ENCODE assay signal across 16 cellular contexts in the genomic region with DNA sequence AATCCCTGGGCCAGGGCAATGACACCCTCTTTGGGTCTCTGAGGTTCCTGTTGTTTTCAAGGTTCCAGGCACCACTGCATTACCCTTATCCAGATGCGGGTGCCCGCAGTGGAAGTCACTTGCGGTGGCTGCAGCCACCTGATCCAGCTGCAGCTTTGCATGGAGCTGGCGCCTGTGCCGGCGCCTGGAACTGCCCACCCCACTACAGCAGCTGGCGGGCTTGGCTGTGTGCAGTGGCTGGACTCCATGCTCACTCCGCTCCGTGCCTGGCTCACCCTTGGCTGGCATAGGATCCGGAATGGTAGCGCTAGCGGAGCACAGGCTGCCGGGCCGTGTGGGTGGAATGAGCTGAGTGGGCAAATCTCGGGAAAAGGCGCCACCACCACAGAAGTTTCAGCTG.
A peak's percentile ranks its signal among the peaks of the same experiment; 100 is the strongest.
DNase-seq lines count a peak whose midpoint lies in the region; ATAC-seq, FAIRE-seq and TF ChIP-seq lines count a peak whose summit lies in the region.
"Had no signal": no experiment of that assay in that cellular context is flagged by ENCODE, and none has a peak within 500 bp of the region (broad histone marks: within the 10 kb centered on the region; RNA-seq: fewer than 3 reads in every experiment).

No MANE protein-coding gene starts in this region.

- FAIRE-seq in HepG2 (lab: Jason Lieb, UNC) = no peak
- FAIRE-seq: GM12878, GM18507 had no signal

- no peak overlapping the region for H2AFZ ChIP-seq in HepG2 (ENCODE audit: low read length)

- no peak overlapping the region for H3K4me2 ChIP-seq in HepG2 (ENCODE audit: low read depth, low read length)

- H3K36me3 ChIP-seq in HepG2 (replicated peaks in 1 of 2; ENCODE audit: control insufficient read depth in 1 of 2, insufficient read depth in 2 of 2, low read length in 2 of 2) (no peaks in the 10 kb centered on the region), spleen (no peaks in the 10 kb centered on the region)

- POLR2A ChIA-PET in HepG2 (lab: Yijun Ruan, JAX) = no interaction called here

- H3K27ac ChIP-seq in HepG2 (ENCODE audit: extremely low read length, insufficient read depth, low read length) (no peak overlapping the region), spleen (no peak overlapping the region)
- H3K27ac ChIP-seq: HL-60 had no signal

- H3K27me3 ChIP-seq in HepG2 (ENCODE audit: control insufficient read depth in 1 of 2, insufficient read depth in 2 of 2, low read length in 2 of 2) (no peaks in the 10 kb centered on the region), spleen (replicated peaks in 1 of 7) (no peaks in the 10 kb centered on the region)

- TF ChIP-seq EP300 in HepG2 (IDR thresholded peaks at IDR 0.05; ENCODE audit: low read depth in 2 of 2, low read length in 2 of 2) = no peak
- no peak for TF ChIP-seq EP300 in HepG2 (CRISPR knock-in tag; IDR thresholded peaks at IDR 0.05; ENCODE audit: borderline replicate concordance)

- H3K9ac ChIP-seq in HepG2 (ENCODE audit: insufficient read depth, low read depth, low read length) = no peak overlapping the region

- H4K20me1 ChIP-seq in HepG2 (ENCODE audit: insufficient read depth, low read length) = no peaks in the 10 kb centered on the region

- no TSS peak for BruUV-seq in HepG2 (replicated peaks; lab: Mats Ljungman, UMichigan)

- H3K4me3 ChIP-seq in HepG2 (replicated peaks in 1 of 3; ENCODE audit: insufficient read depth in 1 of 3, low read depth in 2 of 3, low read length in 3 of 3) (no peak overlapping the region), spleen (no peak overlapping the region)
- H3K4me3 ChIP-seq: GM12878 had no signal

- peak; percentile 25 for DNase-seq in left ventricle myocardium superior
- DNase-seq in left cardiac atrium = no peak
- DNase-seq in HepG2 (ENCODE audit: low spot score) = no peak
- DNase-seq in spleen = peak; percentile 64
- no peak for DNase-seq in DMS 273 (lab: John Stamatoyannopoulos, UW; ENCODE audit: unreplicated experiment)
- DNase-seq in NCI-H2171 (lab: John Stamatoyannopoulos, UW) = no peak
- no peak for DNase-seq in stimulated activated naive CD4-positive, alpha-beta T cell (lab: John Stamatoyannopoulos, UW)
- DNase-seq: C1 segment of cervical spinal cord; Calu3; CD4-positive, alpha-beta T cell; DMS79; H7; KBM-7 had no signal

- no peak for TF ChIP-seq POLR2A in HepG2 (IDR thresholded peaks at IDR 0.05; ENCODE audit: insufficient read depth in 1 of 2, low read depth in 2 of 2, low read length in 2 of 2)
- no peak for TF ChIP-seq POLR2A in spleen (IDR thresholded peaks at IDR 0.05)

- in situ Hi-C loops in HepG2 (cut with HindIII; ENCODE audit: extremely low pct_ligation_motif_present, low pct_unique_long_range_greater_than_20kb) = no loop called here

- no peak for ATAC-seq in left ventricle myocardium superior
- no peak for ATAC-seq in left cardiac atrium
- no peak for ATAC-seq in HepG2
- ATAC-seq: GM12878 had no signal

- no peak for TF ChIP-seq RAD21 in HepG2 (CRISPR knock-in tag; IDR thresholded peaks at IDR 0.05)

- 58% methylated on average over 9 of the region's 16 CpGs for WGBS in HepG2 (ENCODE audit: low lambda C conversion rate)
- WGBS in spleen, 5 donors = 93 to 98% (median 94%) methylated on average over 10 to 16 of the region's 16 CpGs

- CTCF ChIA-PET in HepG2 (lab: Yijun Ruan, JAX; ENCODE audit: low intra/inter-chr PET ratio, low total read pairs) = no interaction called here

- H3K4me1 ChIP-seq in HepG2 (ENCODE audit: insufficient read depth, low read length) = no peaks in the 10 kb centered on the region
- no peaks in the 10 kb centered on the region for H3K4me1 ChIP-seq in spleen

- TF ChIP-seq CTCF in HepG2 (CRISPR knock-in tag; IDR thresholded peaks at IDR 0.05) (no peak), spleen (IDR thresholded peaks at IDR 0.05 in 8 of 11, conservative IDR thresholded peaks at IDR 0.05 in 3 of 11) (no peak)

- intact Hi-C loops in left ventricle myocardium superior (cut with micrococcal nuclease) (no loop called here), left cardiac atrium (cut with DNase I) (no loop called here), HepG2 (cut with micrococcal nuclease; ENCODE audit: unreplicated experiment) (no loop called here), spleen (cut with DNase I; ENCODE audit: low total_unique reads) (no loop called here)

- H3K9me3 ChIP-seq in HepG2 (ENCODE audit: low read length) (no peaks in the 10 kb centered on the region), spleen (peaks cover 0 to 34% (median 16%) of the 10 kb centered on the region in 8 donors)

- no peaks in the 10 kb centered on the region for H3K79me2 ChIP-seq in HepG2 (ENCODE audit: insufficient read depth, low read length)

TF ChIP-seq in HepG2, 621 proteins besides CTCF, POLR2A, EP300 and RAD21:
- TF ChIP-seq MAFK (conservative IDR thresholded peaks at IDR 0.05 in 1 of 2, IDR thresholded peaks at IDR 0.05 in 1 of 2; ENCODE audit: low read length in 2 of 2) (peak; percentile 34 to 42; a peak in 3 of 4 replicates), BRD4 (CRISPR knock-in tag; IDR thresholded peaks at IDR 0.05) (no peak)

Comparison
In these comparisons a context has a peak if more than half of its experiments do, and no peak if none do; other contexts are left out.
1. DNase-seq: peak in left ventricle myocardium superior (single experiment) and spleen (single experiment); none in left cardiac atrium (single experiment), HepG2 (single experiment), DMS 273 (single experiment), NCI-H2171 (single experiment) and stimulated activated naive CD4-positive, alpha-beta T cell (0 of 6).